Comparison of ENCODE assay signal across 1 cellular context in genomic region chr10:73246783-73247508, GRCh38.
A peak's percentile ranks its signal among the peaks of the same experiment; 100 is the strongest.
TF ChIP-seq lines count a peak whose summit lies in the region.

DNAJC9 (minus strand) TSS chr10:73247255; CDS start chr10:73247189, 66 bp downstream.

TF ChIP-seq in GM12878, 131 proteins besides CTCF, POLR2A, EP300 and RAD21 (continued from another document):
- TF ChIP-seq ZBTB4 (CRISPR knock-in tag; IDR thresholded peaks at IDR 0.05) (0 out of 2 replicates have a peak, but pooled peaks have one; percentile 24), TBL1XR1 (IDR thresholded peaks at IDR 0.05; ENCODE audit: low read depth, low read length) (no peak), MEF2A (IDR thresholded peaks at IDR 0.05; ENCODE audit: insufficient read depth, low read depth, low read length) (no peak), SIN3A (IDR thresholded peaks at IDR 0.05; ENCODE audit: low read depth, low read length) (peak; percentile 96), SMARCA5 (IDR thresholded peaks at IDR 0.05) (no peak)
